2 cellular contexts compared by ENCODE assay signal in genomic region chrX:51618474-51619155, GRCh38.
TF ChIP-seq lines count a peak whose summit lies in the region.

TSS of gene CENPVL3 (minus strand) at chrX:51618912. CDS start at chrX:51618873, 39 bp downstream.

TF ChIP-seq in WTC11, 78 proteins besides CTCF, POLR2A, EP300 and RAD21 (continued from another document):
- TF ChIP-seq E2F5 (CRISPR knock-in tag; IDR thresholded peaks at IDR 0.05) = peak; percentile 36; the same call in 1 of the 2 replicates
- TF ChIP-seq MYBL2 (CRISPR knock-in tag; IDR thresholded peaks at IDR 0.05) = peak; percentile 75
- peak; percentile 43; the same call in 1 of the 2 replicates for TF ChIP-seq NFYB (CRISPR knock-in tag; conservative IDR thresholded peaks at IDR 0.05; ENCODE audit: low read depth)
- TF ChIP-seq MAX (CRISPR knock-in tag; IDR thresholded peaks at IDR 0.05) = peak; percentile 35; the same call in 1 of the 2 replicates
TF ChIP-seq in WTC11: peak in this region for 5; not testable (repeated sequence) for 73.

TF ChIP-seq in H1, 55 proteins besides CTCF, POLR2A, EP300 and RAD21 (continued from another document):
- peak; percentile 87 for TF ChIP-seq MAX (IDR thresholded peaks at IDR 0.05)
